ENCODE assay signal across 19 cellular contexts in the genomic region with DNA sequence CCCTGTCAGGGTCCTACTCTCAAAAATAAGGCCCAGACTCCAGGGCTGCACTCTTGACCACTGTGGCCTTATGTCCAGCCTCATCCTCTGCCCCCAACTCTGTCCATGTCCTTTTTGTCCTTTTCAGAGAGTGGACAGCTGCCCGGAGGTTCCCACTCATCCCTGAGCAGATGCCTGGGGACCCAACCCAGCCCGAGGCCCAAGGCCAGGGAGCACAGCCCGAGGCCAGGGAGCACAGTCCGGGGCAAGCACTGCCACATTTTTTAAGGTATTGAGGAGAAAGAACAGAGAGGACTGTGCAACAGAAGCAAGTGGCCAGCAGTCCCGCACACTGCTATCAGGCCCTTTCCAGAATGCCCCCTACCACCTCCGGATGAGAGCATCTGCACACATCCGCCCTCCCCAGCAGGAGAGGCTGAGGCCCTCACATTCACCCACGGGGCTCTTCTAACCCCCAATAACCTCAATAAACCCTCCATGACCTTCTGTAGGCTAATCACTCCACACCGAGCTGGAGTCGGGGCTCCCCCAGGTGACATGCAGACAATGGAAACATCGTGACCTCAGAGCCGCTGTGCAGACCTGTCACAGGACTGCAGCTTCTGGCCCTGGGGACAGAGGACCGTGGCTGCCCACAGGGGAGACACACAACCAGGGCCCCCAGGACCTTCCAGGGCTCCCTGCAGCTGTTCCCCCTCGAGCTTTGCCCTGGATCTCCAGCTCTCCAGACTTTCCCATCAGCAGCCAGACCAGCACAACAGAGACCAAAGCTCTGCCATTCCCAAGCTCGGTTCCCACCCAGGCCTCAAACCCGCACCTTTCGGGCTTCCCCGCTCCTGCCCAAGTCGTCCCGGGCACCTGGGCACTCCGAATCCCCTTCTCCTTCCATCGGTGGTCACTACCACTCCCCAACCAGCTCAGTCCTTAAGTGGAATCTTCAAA. TPM values are rescaled to one million over a fixed set of nuclear protein-coding genes. Genes with fewer than 3 reads are reported as not detected.
DNase-seq lines count a peak whose midpoint lies in the region; ATAC-seq and TF ChIP-seq lines count a peak whose summit lies in the region.
"Had no signal": no experiment of that assay in that cellular context is flagged by ENCODE, and none has a peak within 500 bp of the region (broad histone marks: within the 10 kb centered on the region; RNA-seq: fewer than 3 reads in every experiment).

No MANE protein-coding gene starts in this region.

- ATAC-seq in GM21786 (IDR thresholded peaks at IDR 0.05; ENCODE audit: unreplicated experiment): peak; percentile 47
- ATAC-seq in stimulated activated naive B cell treated with anti-CD40 and anti-IgM and Interleukin-4, amounts not matched to agents 10 μg/mL and 1 μg/mL and 100 μg/mL, for 72 hours (replicated peaks): peak; percentile 94 to 95
- ATAC-seq in HG02884 (IDR thresholded peaks at IDR 0.05; ENCODE audit: unreplicated experiment): no peak

- no peak overlapping the region for H3K4me3 ChIP-seq in breast epithelium
- H3K4me3 ChIP-seq: cardiac muscle cell, esophagus squamous epithelium, smooth muscle cell, transverse colon had no signal

- intact Hi-C loops in activated CD4-positive, alpha-beta memory T cell treated with anti-CD3 and anti-CD28 coated beads for 36 hours (cut with micrococcal nuclease): no loop called here
- intact Hi-C loops in breast epithelium (cut with DNase I; ENCODE audit: low total_unique reads): no loop called here

- H3K36me3 ChIP-seq in breast epithelium: no peaks in the 10 kb centered on the region
- H3K36me3 ChIP-seq: BE2C, cardiac muscle cell, esophagus squamous epithelium, transverse colon had no signal

- no peak overlapping the region for H3K27ac ChIP-seq in breast epithelium
- H3K27ac ChIP-seq: cardiac muscle cell, esophagus squamous epithelium, HL-60, transverse colon had no signal

- peaks cover 3% of the 10 kb centered on the region for H3K4me1 Mint-ChIP-seq in activated CD4-positive, alpha-beta memory T cell treated with anti-CD3 and anti-CD28 coated beads for 36 hours (ENCODE audit: low read depth)
- H3K4me1 Mint-ChIP-seq in activated CD4-positive, alpha-beta memory T cell treated with anti-CD3 and anti-CD28 coated beads, Interleukin-2, amount 10 ng/mL, durations not matched to agents 7 days and 5 days: no peaks in the 10 kb centered on the region
- no peaks in the 10 kb centered on the region for H3K4me1 Mint-ChIP-seq in endothelial cell (ENCODE audit: unreplicated experiment)
- peaks cover 9 to 19% of the 10 kb centered on the region in 2 donors for H3K4me1 Mint-ChIP-seq in stimulated activated naive B cell treated with anti-CD40 and anti-IgM and Interleukin-4, amounts not matched to agents 10 μg/mL and 1 μg/mL and 100 μg/mL, for 72 hours

- H3K36me3 Mint-ChIP-seq in activated CD4-positive, alpha-beta memory T cell treated with anti-CD3 and anti-CD28 coated beads for 36 hours: no peaks in the 10 kb centered on the region
- no peaks in the 10 kb centered on the region for H3K36me3 Mint-ChIP-seq in activated CD4-positive, alpha-beta memory T cell treated with anti-CD3 and anti-CD28 coated beads, Interleukin-2, amount 10 ng/mL, durations not matched to agents 7 days and 5 days (ENCODE audit: low read depth)
- H3K36me3 Mint-ChIP-seq in endothelial cell (ENCODE audit: low read depth, unreplicated experiment): no peaks in the 10 kb centered on the region
- H3K36me3 Mint-ChIP-seq in stimulated activated naive B cell treated with anti-CD40 and anti-IgM and Interleukin-4, amounts not matched to agents 10 μg/mL and 1 μg/mL and 100 μg/mL, for 72 hours: no peaks in the 10 kb centered on the region
- H3K36me3 Mint-ChIP-seq: activated naive CD8-positive, alpha-beta T cell had no signal

- H3K4me3 Mint-ChIP-seq in activated CD4-positive, alpha-beta memory T cell treated with anti-CD3 and anti-CD28 coated beads for 36 hours: no peak overlapping the region
- H3K4me3 Mint-ChIP-seq in activated CD4-positive, alpha-beta memory T cell treated with anti-CD3 and anti-CD28 coated beads, Interleukin-2, amount 10 ng/mL, durations not matched to agents 7 days and 5 days: no peak overlapping the region
- H3K4me3 Mint-ChIP-seq in endothelial cell (ENCODE audit: unreplicated experiment): no peak overlapping the region
- peak overlapping the region in 1 of 2 donors; percentile 23 for H3K4me3 Mint-ChIP-seq in stimulated activated naive B cell treated with anti-CD40 and anti-IgM and Interleukin-4, amounts not matched to agents 10 μg/mL and 1 μg/mL and 100 μg/mL, for 72 hours
- H3K4me3 Mint-ChIP-seq: activated naive CD8-positive, alpha-beta T cell had no signal

- CTCF ChIA-PET in activated CD4-positive, alpha-beta memory T cell treated with anti-CD3 and anti-CD28 coated beads for 36 hours (lab: Charles Lee): no interaction called here
- CTCF ChIA-PET in activated CD4-positive, alpha-beta memory T cell treated with anti-CD3 and anti-CD28 coated beads, Interleukin-2, amount 10 ng/mL, durations not matched to agents 7 days and 5 days (lab: Charles Lee): no interaction called here

- POLR2A ChIA-PET in activated CD4-positive, alpha-beta memory T cell treated with anti-CD3 and anti-CD28 coated beads for 36 hours (lab: Charles Lee): no interaction called here
- POLR2A ChIA-PET in activated CD4-positive, alpha-beta memory T cell treated with anti-CD3 and anti-CD28 coated beads, Interleukin-2, amount 10 ng/mL, durations not matched to agents 7 days and 5 days (lab: Charles Lee): interaction anchor here (1.0 kb wide), 1 partner anchor 216 kb away, joined by 3 read pairs; the partner anchor contains the start of gene NUDCD3

- H3K9me3 ChIP-seq in breast epithelium: no peaks in the 10 kb centered on the region
- H3K9me3 ChIP-seq: BE2C, esophagus squamous epithelium, transverse colon had no signal

- no peaks in the 10 kb centered on the region for H3K27me3 ChIP-seq in breast epithelium
- H3K27me3 ChIP-seq: BE2C, cardiac muscle cell had no signal

- TF ChIP-seq CTCF in endothelial cell (IDR thresholded peaks at IDR 0.05; ENCODE audit: unreplicated experiment) (no peak), breast epithelium (IDR thresholded peaks at IDR 0.05) (no peak)

- no peak overlapping the region for H3K27ac Mint-ChIP-seq in activated CD4-positive, alpha-beta memory T cell treated with anti-CD3 and anti-CD28 coated beads for 36 hours
- H3K27ac Mint-ChIP-seq in activated CD4-positive, alpha-beta memory T cell treated with anti-CD3 and anti-CD28 coated beads, Interleukin-2, amount 10 ng/mL, durations not matched to agents 7 days and 5 days: no peak overlapping the region
- peak overlapping the region; percentile 21 for H3K27ac Mint-ChIP-seq in endothelial cell (ENCODE audit: unreplicated experiment)
- peak overlapping the region; percentile 79 for H3K27ac Mint-ChIP-seq in stimulated activated naive B cell treated with anti-CD40 and anti-IgM and Interleukin-4, amounts not matched to agents 10 μg/mL and 1 μg/mL and 100 μg/mL, for 72 hours
- H3K27ac Mint-ChIP-seq: activated naive CD8-positive, alpha-beta T cell had no signal

- no peak for TF ChIP-seq POLR2A in breast epithelium (IDR thresholded peaks at IDR 0.05)

- H3K9me3 Mint-ChIP-seq in activated CD4-positive, alpha-beta memory T cell treated with anti-CD3 and anti-CD28 coated beads for 36 hours: no peaks in the 10 kb centered on the region
- no peaks in the 10 kb centered on the region for H3K9me3 Mint-ChIP-seq in activated CD4-positive, alpha-beta memory T cell treated with anti-CD3 and anti-CD28 coated beads, Interleukin-2, amount 10 ng/mL, durations not matched to agents 7 days and 5 days
- no peaks in the 10 kb centered on the region for H3K9me3 Mint-ChIP-seq in endothelial cell (ENCODE audit: unreplicated experiment)
- no peaks in the 10 kb centered on the region for H3K9me3 Mint-ChIP-seq in stimulated activated naive B cell treated with anti-CD40 and anti-IgM and Interleukin-4, amounts not matched to agents 10 μg/mL and 1 μg/mL and 100 μg/mL, for 72 hours

- H3K27me3 Mint-ChIP-seq in activated CD4-positive, alpha-beta memory T cell treated with anti-CD3 and anti-CD28 coated beads for 36 hours: no peaks in the 10 kb centered on the region
- H3K27me3 Mint-ChIP-seq in activated CD4-positive, alpha-beta memory T cell treated with anti-CD3 and anti-CD28 coated beads, Interleukin-2, amount 10 ng/mL, durations not matched to agents 7 days and 5 days: peaks cover 2% of the 10 kb centered on the region
- H3K27me3 Mint-ChIP-seq in endothelial cell (ENCODE audit: unreplicated experiment): peaks cover 8% of the 10 kb centered on the region
- H3K27me3 Mint-ChIP-seq in stimulated activated naive B cell treated with anti-CD40 and anti-IgM and Interleukin-4, amounts not matched to agents 10 μg/mL and 1 μg/mL and 100 μg/mL, for 72 hours: peaks cover 11 to 21% of the 10 kb centered on the region in 2 donors
- H3K27me3 Mint-ChIP-seq: activated naive CD8-positive, alpha-beta T cell had no signal

- peak; percentile 25 for DNase-seq in activated CD4-positive, alpha-beta memory T cell treated with anti-CD3 and anti-CD28 coated beads for 36 hours
- no peak for DNase-seq in activated CD4-positive, alpha-beta memory T cell treated with anti-CD3 and anti-CD28 coated beads, Interleukin-2, amount 10 ng/mL, durations not matched to agents 7 days and 5 days
- no peak for DNase-seq in endothelial cell (ENCODE audit: low spot score)
- DNase-seq in stimulated activated naive B cell treated with anti-CD40 and anti-IgM and Interleukin-4, amounts not matched to agents 10 μg/mL and 1 μg/mL and 100 μg/mL, for 72 hours: peak; percentile 37
- no peak for DNase-seq in breast epithelium (ENCODE audit: low spot score in 2 of 2)
- no peak for DNase-seq in HuH-7 (ENCODE audit: low spot score)
- DNase-seq: activated CD4-positive, alpha-beta T cell treated with anti-CD3 and anti-CD28 coated beads for 4 hours; activated T-cell treated with anti-CD3 and anti-CD28 coated beads for 4 hours; BE2C; esophagus squamous epithelium; NCI-H187 treated with DMSO at 0.1 percent for 48 hours; NCI-H226; transverse colon had no signal

- no peaks in the 10 kb centered on the region for H3K4me1 ChIP-seq in breast epithelium
- H3K4me1 ChIP-seq: esophagus squamous epithelium, transverse colon had no signal

RNA-seq across cellular contexts. Expression of gene CAMK2B, which starts 51.4 kb away (rescaled TPM):
- under 1 TPM; 0.46 to 0.76 TPM for total RNA-seq in activated CD4-positive, alpha-beta memory T cell treated with anti-CD3 and anti-CD28 coated beads for 36 hours
- total RNA-seq in activated CD4-positive, alpha-beta memory T cell treated with anti-CD3 and anti-CD28 coated beads, Interleukin-2, amount 10 ng/mL, durations not matched to agents 7 days and 5 days: under 1 TPM in 1 of 2 experiments, not detected in 1; 0.10 TPM
- total RNA-seq in endothelial cell (ENCODE audit: unreplicated experiment) (0.23 TPM), breast epithelium (1 to 10 TPM in 2 of 3 donors, not detected in 1; 2.0 to 9.2 TPM)
- total RNA-seq: smooth muscle cell had no signal

Comparison
In these comparisons a context has a peak if more than half of its experiments do, and no peak if none do; other contexts are left out.
1. DNase-seq: peak in activated CD4-positive, alpha-beta memory T cell treated with anti-CD3 and anti-CD28 coated beads for 36 hours (single experiment) and stimulated activated naive B cell treated with anti-CD40 and anti-IgM and Interleukin-4, amounts not matched to agents 10 μg/mL and 1 μg/mL and 100 μg/mL, for 72 hours (single experiment); none in activated CD4-positive, alpha-beta memory T cell treated with anti-CD3 and anti-CD28 coated beads, Interleukin-2, amount 10 ng/mL, durations not matched to agents 7 days and 5 days (single experiment), endothelial cell (single experiment), breast epithelium (0 of 2) and HuH-7 (single experiment).
2. H3K27ac Mint-ChIP-seq: peak in endothelial cell (single experiment) and stimulated activated naive B cell treated with anti-CD40 and anti-IgM and Interleukin-4, amounts not matched to agents 10 μg/mL and 1 μg/mL and 100 μg/mL, for 72 hours (single experiment); none in activated CD4-positive, alpha-beta memory T cell treated with anti-CD3 and anti-CD28 coated beads for 36 hours (single experiment) and activated CD4-positive, alpha-beta memory T cell treated with anti-CD3 and anti-CD28 coated beads, Interleukin-2, amount 10 ng/mL, durations not matched to agents 7 days and 5 days (single experiment).